Comparison of ENCODE assay signal across 1 cellular context in genomic region chr6:149648148-149649145, GRCh38.
TF ChIP-seq lines count a peak whose summit lies in the region.

KATNA1 (minus strand) TSS chr6:149648714; CDS start chr6:149638547, 10,167 bp downstream.

TF ChIP-seq in HepG2, 621 proteins besides CTCF, POLR2A, EP300 and RAD21 (continued from another document and continues in another):
- TF ChIP-seq SNAPC4 (CRISPR knock-in tag; IDR thresholded peaks at IDR 0.05): 0 out of 2 replicates have a peak, but pooled peaks have one; percentile 23
- peak; percentile 93 for TF ChIP-seq FOXK1 (CRISPR knock-in tag; IDR thresholded peaks at IDR 0.05; ENCODE audit: borderline replicate concordance, low read depth)
- peak; percentile 95 for TF ChIP-seq MYNN (CRISPR knock-in tag; IDR thresholded peaks at IDR 0.05; ENCODE audit: low read depth)
- TF ChIP-seq ARID3A (IDR thresholded peaks at IDR 0.05; ENCODE audit: low read depth, low read length): no peak; the same call in 1 of the 2 replicates
- peak; percentile 99 for TF ChIP-seq ZNF138 (CRISPR knock-in tag; IDR thresholded peaks at IDR 0.05; ENCODE audit: low read depth)
- TF ChIP-seq ZNF546 (CRISPR knock-in tag; conservative IDR thresholded peaks at IDR 0.05): peak; percentile 99
- TF ChIP-seq RXRB (CRISPR knock-in tag; IDR thresholded peaks at IDR 0.05; ENCODE audit: borderline replicate concordance): peak; percentile 95
- TF ChIP-seq ZNF225 (CRISPR knock-in tag; IDR thresholded peaks at IDR 0.05): peak; percentile 98
- TF ChIP-seq CBX5 (CRISPR knock-in tag; IDR thresholded peaks at IDR 0.05; ENCODE audit: borderline replicate concordance): peak; percentile 92
- peak; percentile 99 for TF ChIP-seq ZSCAN20 (CRISPR knock-in tag; IDR thresholded peaks at IDR 0.05; ENCODE audit: borderline replicate concordance)
- TF ChIP-seq LBX2 (CRISPR knock-in tag; IDR thresholded peaks at IDR 0.05; ENCODE audit: borderline replicate concordance): peak; percentile 98; the same call in 1 of the 2 replicates
- peak; percentile 99 for TF ChIP-seq ZNF276 (CRISPR knock-in tag; IDR thresholded peaks at IDR 0.05; ENCODE audit: low read depth)
- TF ChIP-seq SRY (CRISPR knock-in tag; IDR thresholded peaks at IDR 0.05): peak; percentile 99
- peak; percentile 100 for TF ChIP-seq KLF6 (CRISPR knock-in tag; IDR thresholded peaks at IDR 0.05)
- peak; percentile 65 for TF ChIP-seq CREB1 (IDR thresholded peaks at IDR 0.05)
- no peak; the same call in 1 of the 2 replicates for TF ChIP-seq CREB1 (CRISPR knock-in tag; IDR thresholded peaks at IDR 0.05)
- peak; percentile 57; the same call in 1 of the 2 replicates for TF ChIP-seq RCOR2 (CRISPR knock-in tag; IDR thresholded peaks at IDR 0.05)
- TF ChIP-seq ZNF704 (CRISPR knock-in tag; IDR thresholded peaks at IDR 0.05; ENCODE audit: borderline replicate concordance): peak; percentile 99
- peak; percentile 72; the same call in 1 of the 2 replicates for TF ChIP-seq ESRRA (CRISPR knock-in tag; IDR thresholded peaks at IDR 0.05; ENCODE audit: low read depth)
- TF ChIP-seq PCBP2 (optimal IDR thresholded peaks at IDR 0.05; ENCODE audit: low read depth, low read length, poor library complexity, severe bottlenecking): no peak
- peak; percentile 93 for TF ChIP-seq SKIL (CRISPR knock-in tag; IDR thresholded peaks at IDR 0.05; ENCODE audit: borderline replicate concordance)
- peak; percentile 53 for TF ChIP-seq THYN1 (CRISPR knock-in tag; IDR thresholded peaks at IDR 0.05; ENCODE audit: borderline replicate concordance, low read depth)
- peak; percentile 85 for TF ChIP-seq ZBTB14 (CRISPR knock-in tag; IDR thresholded peaks at IDR 0.05)
- 0 out of 2 replicates have a peak, but pooled peaks have one; percentile 76 for TF ChIP-seq AFF4 (CRISPR knock-in tag; IDR thresholded peaks at IDR 0.05)
- TF ChIP-seq NFKBIZ (CRISPR knock-in tag; IDR thresholded peaks at IDR 0.05): peak; percentile 97
- no peak for TF ChIP-seq ZNF512 (CRISPR knock-in tag; IDR thresholded peaks at IDR 0.05)
- peak; percentile 85 for TF ChIP-seq THAP9 (CRISPR knock-in tag; IDR thresholded peaks at IDR 0.05; ENCODE audit: borderline replicate concordance)
